In the genomic region with DNA sequence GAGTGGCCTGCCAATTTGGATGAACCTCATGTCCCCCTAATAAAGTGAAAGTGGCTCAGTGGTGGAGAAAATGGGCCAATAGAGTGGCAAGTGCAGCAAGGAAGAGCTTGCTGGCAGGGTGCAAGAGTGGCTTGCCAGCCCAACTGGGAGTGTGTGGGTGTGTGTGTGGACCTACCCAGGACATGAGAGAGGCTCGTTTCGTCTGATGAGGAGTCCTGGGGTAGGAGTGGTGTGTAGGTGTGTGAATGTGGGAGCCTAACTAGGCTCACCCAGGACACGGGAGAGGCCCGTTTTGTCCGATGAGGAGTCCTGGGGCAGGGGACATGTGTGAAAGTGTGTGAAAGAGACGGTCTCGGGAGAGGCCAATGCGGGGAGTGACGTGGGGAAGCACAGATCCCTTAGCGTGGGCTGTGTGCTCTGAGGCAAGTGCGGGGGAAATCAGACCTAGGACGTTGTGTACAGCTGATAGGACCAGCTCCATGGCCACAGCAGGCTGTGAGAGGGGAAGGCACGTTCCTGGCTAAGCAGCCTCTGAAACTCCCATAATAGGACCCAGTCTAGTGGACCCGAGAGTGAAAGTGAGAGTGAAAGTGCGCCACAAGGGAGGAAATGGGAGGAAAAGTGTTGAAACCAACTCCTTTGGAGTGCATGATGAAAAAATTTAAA, we compare ENCODE assay signal across 9 cellular contexts. TPM values are rescaled to one million over a fixed set of nuclear protein-coding genes. Genes with fewer than 3 reads are reported as not detected.
DNase-seq lines count a peak whose midpoint lies in the region; ATAC-seq and TF ChIP-seq lines count a peak whose summit lies in the region.
"Had no signal": no experiment of that assay in that cellular context is flagged by ENCODE, and none has a peak within 500 bp of the region (broad histone marks: within the 10 kb centered on the region; RNA-seq: fewer than 3 reads in every experiment).

No MANE protein-coding gene starts in this region.

- H3K14ac ChIP-seq in IMR-90 (replicated peaks; ENCODE audit: low read depth, low read length): no peak overlapping the region

- no peak overlapping the region for H3K18ac ChIP-seq in IMR-90 (ENCODE audit: low read depth, low read length)

- in situ Hi-C loops in IMR-90 (cut with MboI; ENCODE audit: low sequenced_read_pairs): no loop called here

- TF ChIP-seq RAD21 in IMR-90 (IDR thresholded peaks at IDR 0.05; ENCODE audit: low read length): no peak

- CTCF ChIA-PET in IMR-90 (lab: Yijun Ruan, JAX): no interaction called here

- no peak overlapping the region for H2BK120ac ChIP-seq in IMR-90 (ENCODE audit: low read depth, low read length)

- POLR2A ChIA-PET in IMR-90 (lab: Charles Lee; ENCODE audit: unreplicated experiment): no interaction called here

- H2AK9ac ChIP-seq in IMR-90 (replicated peaks; ENCODE audit: low read depth, low read length, poor library complexity): peak overlapping the region; percentile 28

- H3K36me3 ChIP-seq in IMR-90 (ENCODE audit: control insufficient read depth, insufficient read depth, low read length): no peaks in the 10 kb centered on the region

- peak overlapping the region; percentile 84 for H3K27ac Mint-ChIP-seq in stimulated activated naive B cell treated with anti-CD40 and anti-IgM and Interleukin-4, amounts not matched to agents 10 μg/mL and 1 μg/mL and 100 μg/mL, for 72 hours
- no peak overlapping the region for H3K27ac Mint-ChIP-seq in glutamatergic neuron (ENCODE audit: unreplicated experiment)

- peaks cover 20% of the 10 kb centered on the region for H3K4me1 Mint-ChIP-seq in activated T-cell treated with anti-CD3 and anti-CD28 coated beads, Interleukin-2, amount 50 U/mL, for 4 hours (ENCODE audit: low read depth)
- H3K4me1 Mint-ChIP-seq in stimulated activated naive B cell treated with anti-CD40 and anti-IgM and Interleukin-4, amounts not matched to agents 10 μg/mL and 1 μg/mL and 100 μg/mL, for 72 hours: peaks cover 18 to 21% of the 10 kb centered on the region in 2 donors
- peaks cover 2% of the 10 kb centered on the region for H3K4me1 Mint-ChIP-seq in glutamatergic neuron (ENCODE audit: low read depth, unreplicated experiment)

- no TSS peak for BruUV-seq in IMR-90 (replicated peaks; lab: Mats Ljungman, UMichigan)

- peaks cover 4% of the 10 kb centered on the region; the same call in 1 of the 2 replicates for H3K27me3 ChIP-seq in IMR-90 (ENCODE audit: control insufficient read depth, insufficient read depth, low read length)

- no peaks in the 10 kb centered on the region for H3K27me3 Mint-ChIP-seq in activated T-cell treated with anti-CD3 and anti-CD28 coated beads, Interleukin-2, amount 50 U/mL, for 4 hours (ENCODE audit: low read depth)
- H3K27me3 Mint-ChIP-seq in stimulated activated naive B cell treated with anti-CD40 and anti-IgM and Interleukin-4, amounts not matched to agents 10 μg/mL and 1 μg/mL and 100 μg/mL, for 72 hours: peaks cover 0 to 4% of the 10 kb centered on the region in 2 donors
- peaks cover 2% of the 10 kb centered on the region for H3K27me3 Mint-ChIP-seq in glutamatergic neuron (ENCODE audit: unreplicated experiment)

- no peak overlapping the region for H4K8ac ChIP-seq in IMR-90 (ENCODE audit: low read depth in 2 of 2, low read length in 2 of 2)

- 0 out of 2 replicates have a peak, but pooled peaks cover 3% of the 10 kb centered on the region for H3K4me1 ChIP-seq in IMR-90 (ENCODE audit: control insufficient read depth, insufficient read depth, low read length)

- no peaks in the 10 kb centered on the region for H3K9me1 ChIP-seq in IMR-90 (ENCODE audit: insufficient read depth, low read length)

- no peak overlapping the region for H2BK15ac ChIP-seq in IMR-90 (ENCODE audit: low read depth, low read length)

- H3K9me3 ChIP-seq in IMR-90 (ENCODE audit: control insufficient read depth, insufficient read depth, low read length): no peaks in the 10 kb centered on the region

- no peak overlapping the region for H2AK5ac ChIP-seq in IMR-90 (ENCODE audit: low read depth, low read length)

- 90% methylated on average over 5 of the region's 15 CpGs; no CpG with 5 or more reads in 1 of the 2 experiments for WGBS in IMR-90 (ENCODE audit: extremely low coverage in 2 of 2, insufficient read length in 1 of 2), 2 experiments

- no peak overlapping the region for H3K23ac ChIP-seq in IMR-90 (ENCODE audit: low read depth, low read length)

- H3K56ac ChIP-seq in IMR-90 (ENCODE audit: extremely low read depth, insufficient read depth, low read length): no peak overlapping the region

- DNase-seq in IMR-90 (no peak), hepatic stellate cell (ENCODE audit: low spot score) (peak; percentile 26), glutamatergic neuron (no peak), SKM-1 treated with dmso at 0.1 percent for 144 hours (lab: John Stamatoyannopoulos, UW; ENCODE audit: unreplicated experiment) (no peak), COLO668 (lab: John Stamatoyannopoulos, UW; ENCODE audit: unreplicated experiment) (no peak)
- peak; percentile 12 for DNase-seq in activated T-cell treated with anti-CD3 and anti-CD28 coated beads, Interleukin-2, amount 50 U/mL, for 4 hours
- DNase-seq in stimulated activated naive B cell treated with anti-CD40 and anti-IgM and Interleukin-4, amounts not matched to agents 10 μg/mL and 1 μg/mL and 100 μg/mL, for 72 hours: no peak

- dilution Hi-C loops in IMR-90 (cut with HindIII; ENCODE audit: low sequenced_read_pairs, unreplicated experiment): no loop called here

- no peak for TF ChIP-seq POLR2A in IMR-90 (IDR thresholded peaks at IDR 0.05; ENCODE audit: low read depth, low read length)

- peak overlapping the region; percentile 89 for H3K4me2 ChIP-seq in IMR-90 (ENCODE audit: low read depth, low read length)

- intact Hi-C loops in IMR-90 (cut with micrococcal nuclease): no loop called here

- ATAC-seq in IMR-90 (ENCODE audit: low read depth) (peak; percentile 29; the same call in 1 of the 2 replicates), GM19023 (IDR thresholded peaks at IDR 0.05; ENCODE audit: unreplicated experiment) (no peak)
- ATAC-seq in activated T-cell treated with anti-CD3 and anti-CD28 coated beads, Interleukin-2, amount 50 U/mL, for 4 hours: peak; percentile 69 to 74
- ATAC-seq in stimulated activated naive B cell treated with anti-CD40 and anti-IgM and Interleukin-4, amounts not matched to agents 10 μg/mL and 1 μg/mL and 100 μg/mL, for 72 hours (replicated peaks): peak; percentile 46 to 68

- H4K20me1 ChIP-seq in IMR-90 (ENCODE audit: insufficient read depth, low read length): no peaks in the 10 kb centered on the region

- TF ChIP-seq CTCF in IMR-90 (conservative IDR thresholded peaks at IDR 0.05; ENCODE audit: low read depth, low read length): no peak
- TF ChIP-seq CTCF in glutamatergic neuron (IDR thresholded peaks at IDR 0.05; ENCODE audit: partially characterized antibody, unreplicated experiment): no peak

- no peak overlapping the region for H2BK20ac ChIP-seq in IMR-90 (ENCODE audit: low read depth, low read length)

- H3K36me3 Mint-ChIP-seq in activated T-cell treated with anti-CD3 and anti-CD28 coated beads, Interleukin-2, amount 50 U/mL, for 4 hours (ENCODE audit: insufficient read depth): no peaks in the 10 kb centered on the region
- H3K36me3 Mint-ChIP-seq in stimulated activated naive B cell treated with anti-CD40 and anti-IgM and Interleukin-4, amounts not matched to agents 10 μg/mL and 1 μg/mL and 100 μg/mL, for 72 hours: peaks cover 0 to 3% of the 10 kb centered on the region in 2 donors
- no peaks in the 10 kb centered on the region for H3K36me3 Mint-ChIP-seq in glutamatergic neuron (ENCODE audit: unreplicated experiment)

- H3K4ac ChIP-seq in IMR-90 (ENCODE audit: low read depth, low read length): no peak overlapping the region

- no peak overlapping the region for H3K27ac ChIP-seq in IMR-90 (ENCODE audit: insufficient read depth, low read length)

- no peak overlapping the region for H3K9ac ChIP-seq in IMR-90 (ENCODE audit: low read depth, low read length)

- H4K91ac ChIP-seq in IMR-90 (ENCODE audit: insufficient read depth, low read depth, low read length): no peak overlapping the region

- no peak overlapping the region for H3K4me3 ChIP-seq in IMR-90 (ENCODE audit: insufficient read depth, low read depth, low read length)

- no peaks in the 10 kb centered on the region for H3K9me3 Mint-ChIP-seq in activated T-cell treated with anti-CD3 and anti-CD28 coated beads, Interleukin-2, amount 50 U/mL, for 4 hours
- peaks cover 0 to 3% of the 10 kb centered on the region in 2 donors for H3K9me3 Mint-ChIP-seq in stimulated activated naive B cell treated with anti-CD40 and anti-IgM and Interleukin-4, amounts not matched to agents 10 μg/mL and 1 μg/mL and 100 μg/mL, for 72 hours
- H3K9me3 Mint-ChIP-seq in glutamatergic neuron (ENCODE audit: unreplicated experiment): no peaks in the 10 kb centered on the region

- peak overlapping the region; percentile 79 for H2AFZ ChIP-seq in IMR-90 (replicated peaks; ENCODE audit: low read length, poor library complexity)

- no peaks in the 10 kb centered on the region for H3K79me1 ChIP-seq in IMR-90 (ENCODE audit: low read depth in 1 of 2, low read length in 2 of 2)

- no peak overlapping the region for H2BK5ac ChIP-seq in IMR-90 (ENCODE audit: low read depth, low read length, poor library complexity, severe bottlenecking)

- H3K4me3 Mint-ChIP-seq in activated T-cell treated with anti-CD3 and anti-CD28 coated beads, Interleukin-2, amount 50 U/mL, for 4 hours: peak overlapping the region; percentile 75
- peak overlapping the region; percentile 72 to 82 for H3K4me3 Mint-ChIP-seq in stimulated activated naive B cell treated with anti-CD40 and anti-IgM and Interleukin-4, amounts not matched to agents 10 μg/mL and 1 μg/mL and 100 μg/mL, for 72 hours
- no peak overlapping the region for H3K4me3 Mint-ChIP-seq in glutamatergic neuron (ENCODE audit: unreplicated experiment)

- H4K5ac ChIP-seq in IMR-90 (ENCODE audit: low read depth, low read length): no peak overlapping the region

RNA-seq across cellular contexts. Expression of gene GAGE10, which starts 5.3 kb away (rescaled TPM):
- total RNA-seq in IMR-90 (2012; rRNA removed): not detected in 2 replicates
- not detected in 2 replicates for polyA plus RNA-seq in IMR-90 (2012; rRNA removed)
- not detected in 2 replicates for polyA plus RNA-seq in IMR-90 (2012; cell fraction: cytosol; rRNA removed)
- not detected in 2 replicates for polyA plus RNA-seq in IMR-90 (2012; cell fraction: nucleus; rRNA removed; ENCODE audit: low replicate concordance)
- total RNA-seq in activated T-cell treated with anti-CD3 and anti-CD28 coated beads, Interleukin-2, amount 50 U/mL, for 4 hours: not detected
- not detected for total RNA-seq in glutamatergic neuron (ENCODE audit: unreplicated experiment)
- total RNA-seq: epithelial cell of proximal tubule had no signal

RNA-seq across cellular contexts. Expression of gene GAGE12J, which starts 13.1 kb away (rescaled TPM):
- total RNA-seq in IMR-90 (2012; rRNA removed): not detected in 2 replicates
- polyA plus RNA-seq in IMR-90 (2012; rRNA removed): not detected in 2 replicates
- polyA plus RNA-seq in IMR-90 (2012; cell fraction: cytosol; rRNA removed): not detected in 2 replicates
- not detected in 2 replicates for polyA plus RNA-seq in IMR-90 (2012; cell fraction: nucleus; rRNA removed; ENCODE audit: low replicate concordance)
- total RNA-seq in activated T-cell treated with anti-CD3 and anti-CD28 coated beads, Interleukin-2, amount 50 U/mL, for 4 hours: not detected
- not detected for total RNA-seq in glutamatergic neuron (ENCODE audit: unreplicated experiment)
- total RNA-seq: epithelial cell of proximal tubule had no signal

RNA-seq across cellular contexts. Expression of gene GAGE13, which starts 22.6 kb away (rescaled TPM):
- total RNA-seq in IMR-90 (2012; rRNA removed) (not detected in 2 replicates), glutamatergic neuron (ENCODE audit: unreplicated experiment) (not detected)
- not detected in 2 replicates for polyA plus RNA-seq in IMR-90 (2012; rRNA removed)
- polyA plus RNA-seq in IMR-90 (2012; cell fraction: cytosol; rRNA removed): not detected in 2 replicates
- not detected in 2 replicates for polyA plus RNA-seq in IMR-90 (2012; cell fraction: nucleus; rRNA removed; ENCODE audit: low replicate concordance)
- not detected for total RNA-seq in activated T-cell treated with anti-CD3 and anti-CD28 coated beads, Interleukin-2, amount 50 U/mL, for 4 hours
- total RNA-seq: epithelial cell of proximal tubule had no signal

RNA-seq across cellular contexts. Expression of gene PPP1R3F, which starts 39.1 kb away (rescaled TPM):
- total RNA-seq in IMR-90 (2012; rRNA removed): 0.72 and 1.1 TPM in 2 replicates
- polyA plus RNA-seq in IMR-90 (2012; rRNA removed): 1.7 and 2.1 TPM in 2 replicates
- 1.3 and 2.3 TPM in 2 replicates for polyA plus RNA-seq in IMR-90 (2012; cell fraction: cytosol; rRNA removed)
- polyA plus RNA-seq in IMR-90 (2012; cell fraction: nucleus; rRNA removed; ENCODE audit: low replicate concordance): 2.6 and 4.8 TPM in 2 replicates
- 1 to 10 TPM; 2.4 to 3.4 (median 3.1) TPM for total RNA-seq in activated T-cell treated with anti-CD3 and anti-CD28 coated beads, Interleukin-2, amount 50 U/mL, for 4 hours
- total RNA-seq in glutamatergic neuron (ENCODE audit: unreplicated experiment): 16.1 TPM

RNA-seq across cellular contexts. Expression of gene FOXP3, which starts 44.2 kb away (rescaled TPM):
- total RNA-seq in IMR-90 (2012; rRNA removed) (not detected in 2 replicates), glutamatergic neuron (ENCODE audit: unreplicated experiment) (0.78 TPM)
- 0.05 TPM in 1 of 2 replicates, not detected in the other for polyA plus RNA-seq in IMR-90 (2012; rRNA removed)
- polyA plus RNA-seq in IMR-90 (2012; cell fraction: cytosol; rRNA removed): 0.04 and 0.07 TPM in 2 replicates
- polyA plus RNA-seq in IMR-90 (2012; cell fraction: nucleus; rRNA removed; ENCODE audit: low replicate concordance): 0.09 and 0.14 TPM in 2 replicates
- total RNA-seq in activated T-cell treated with anti-CD3 and anti-CD28 coated beads, Interleukin-2, amount 50 U/mL, for 4 hours: 10 to 100 TPM; 14.7 to 18.5 (median 16.1) TPM
- total RNA-seq: epithelial cell of proximal tubule had no signal

Comparison
In these comparisons a context has a peak if more than half of its experiments do, and no peak if none do; other contexts are left out.
1. DNase-seq: peak in activated T-cell treated with anti-CD3 and anti-CD28 coated beads, Interleukin-2, amount 50 U/mL, for 4 hours (single experiment) and hepatic stellate cell (single experiment); none in IMR-90 (single experiment), stimulated activated naive B cell treated with anti-CD40 and anti-IgM and Interleukin-4, amounts not matched to agents 10 μg/mL and 1 μg/mL and 100 μg/mL, for 72 hours (single experiment), glutamatergic neuron (single experiment), SKM-1 treated with dmso at 0.1 percent for 144 hours (single experiment) and COLO668 (single experiment).